7 cellular contexts compared by ENCODE assay signal in genomic region chr2:196925768-196926561, GRCh38. TPM values are rescaled to one million over a fixed set of nuclear protein-coding genes. Genes with fewer than 3 reads are reported as not detected.
A peak's percentile ranks its signal among the peaks of the same experiment; 100 is the strongest.
DNase-seq lines count a peak whose midpoint lies in the region; ATAC-seq and TF ChIP-seq lines count a peak whose summit lies in the region.

No MANE protein-coding gene starts in this region.

- no peaks in the 10 kb centered on the region for H3K36me3 ChIP-seq in left lung

- DNase-seq in GM10266 (ENCODE audit: extremely low spot score) (peak; percentile 40), H4 (ENCODE audit: low spot score) (peak; percentile 8), Kasumi-1 (lab: John Stamatoyannopoulos, UW) (peak; percentile 52 to 77), T1000 (lab: John Stamatoyannopoulos, UW) (peak; percentile 23), left lung (peak; percentile 42 to 75)
- peak; percentile 42 for DNase-seq in stimulated activated CD4-positive, alpha-beta T cell treated with anti-CD3 and anti-CD28 coated beads, Interleukin-4, amount 100 ng/mL, for 24 hours

- intact Hi-C loops in left lung (cut with DNase I) = no loop called here

- peaks cover 0 to 7% of the 10 kb centered on the region in 2 donors for H3K27me3 ChIP-seq in left lung

- H3K4me1 ChIP-seq in left lung = peaks cover 0 to 22% of the 10 kb centered on the region in 2 donors

- H3K27ac ChIP-seq in cingulate gyrus (ENCODE audit: low read depth, low read length) (peak overlapping the region; percentile 90), left lung (peak overlapping the region; percentile 73 to 89)

- TF ChIP-seq CTCF in GM10266 (IDR thresholded peaks at IDR 0.05; ENCODE audit: control insufficient read depth, insufficient read depth, low read depth, missing control alignments) (no peak), left lung (IDR thresholded peaks at IDR 0.05) (no peak)

- ATAC-seq in left lung = peak; percentile 49

- H3K9me3 ChIP-seq in left lung = no peaks in the 10 kb centered on the region

- H3K4me3 ChIP-seq in left lung = peak overlapping the region; percentile 74 to 77

RNA-seq across cellular contexts. Expression of gene PGAP1, which starts 0.5 kb away (rescaled TPM):
- total RNA-seq in H4 (2014; rRNA removed; shearing (Covaris generic)) = 1.4 and 1.6 TPM in 2 replicates
- total RNA-seq in left lung = 10 to 100 TPM; 12.1 to 17.4 TPM

Comparison
In these comparisons a context has a peak if more than half of its experiments do, and no peak if none do; other contexts are left out.
1. Peak in every context shown above with its lines: DNase-seq, ATAC-seq, H3K4me3 ChIP-seq and H3K27ac ChIP-seq.
2. DNase-seq: peak in every context shown above with its lines; median percentile 64 in Kasumi-1; 58 in left lung; 42 in stimulated activated CD4-positive, alpha-beta T cell treated with anti-CD3 and anti-CD28 coated beads, Interleukin-4, amount 100 ng/mL, for 24 hours; 40 in GM10266; 23 in T1000; 8 in H4.